ENCODE assay signal across 18 cellular contexts in the genomic region with DNA sequence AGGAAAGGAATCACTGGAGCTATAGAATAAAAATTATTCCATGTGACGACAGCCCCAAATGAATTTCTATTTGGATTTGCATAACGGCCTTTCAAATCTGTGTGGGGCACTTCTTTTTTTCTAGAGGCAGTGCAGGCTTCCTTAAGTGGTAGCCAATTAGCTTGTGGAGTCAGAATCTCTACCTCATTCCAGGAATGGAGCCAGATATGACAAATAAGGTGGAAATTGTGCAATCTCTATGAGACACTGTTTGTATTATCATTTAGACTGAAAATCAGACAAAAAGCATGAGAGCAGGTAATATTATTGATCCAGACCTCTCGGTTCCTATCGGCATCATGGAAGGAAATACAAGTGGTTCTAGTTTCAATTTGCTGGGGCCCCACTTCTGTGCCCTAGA.
DNase-seq lines count a peak whose midpoint lies in the region; ATAC-seq and TF ChIP-seq lines count a peak whose summit lies in the region.
"Had no signal": no experiment of that assay in that cellular context is flagged by ENCODE, and none has a peak within 500 bp of the region (broad histone marks: within the 10 kb centered on the region; RNA-seq: fewer than 3 reads in every experiment).

No MANE protein-coding gene starts in this region.

- ATAC-seq in activated T-helper 17 cell treated with anti-CD3 and anti-CD28 coated beads, Interleukin-2, amount 50 U/mL, for 72 hours (replicated peaks) = no peak
- ATAC-seq: activated naive CD8-positive, alpha-beta T cell treated with anti-CD3 and anti-CD28 coated beads, Interleukin-2, amount 50 U/mL, for 24 hours; left ventricle myocardium superior; right cardiac atrium had no signal

- CTCF ChIA-PET in AG04449 (lab: Yijun Ruan, JAX) = interaction anchor here (1.0 to 1.7 kb wide), 3 partner anchors 10 to 136 kb away, joined by 3 to 24 read pairs (median 4); no protein-coding TSS in a partner anchor
- CTCF ChIA-PET in activated CD4-positive, alpha-beta memory T cell treated with anti-CD3 and anti-CD28 coated beads for 36 hours (lab: Charles Lee) = interaction anchor here (1.1 kb wide), 1 partner anchor 10 kb away, joined by 5 read pairs; no protein-coding TSS in a partner anchor

- intact Hi-C loops in activated CD4-positive, alpha-beta memory T cell treated with anti-CD3 and anti-CD28 coated beads for 36 hours (cut with micrococcal nuclease) = no loop called here

- no peaks in the 10 kb centered on the region for H3K36me3 Mint-ChIP-seq in activated CD4-positive, alpha-beta memory T cell treated with anti-CD3 and anti-CD28 coated beads for 36 hours
- no peaks in the 10 kb centered on the region for H3K36me3 Mint-ChIP-seq in activated T-helper 17 cell treated with anti-CD3 and anti-CD28 coated beads, Interleukin-2, amount 50 U/mL, for 72 hours (ENCODE audit: low read depth)

- H3K9me3 Mint-ChIP-seq in activated CD4-positive, alpha-beta memory T cell treated with anti-CD3 and anti-CD28 coated beads for 36 hours = no peaks in the 10 kb centered on the region
- no peaks in the 10 kb centered on the region for H3K9me3 Mint-ChIP-seq in activated T-helper 17 cell treated with anti-CD3 and anti-CD28 coated beads, Interleukin-2, amount 50 U/mL, for 72 hours
- H3K9me3 Mint-ChIP-seq: activated naive CD8-positive, alpha-beta T cell treated with anti-CD3 and anti-CD28 coated beads, Interleukin-2, amount 50 U/mL, for 24 hours; nephron progenitor cell had no signal

- H3K4me3 ChIP-seq in AG04449 (ENCODE audit: low read depth, low read length) (no peak overlapping the region), foreskin fibroblast (ENCODE audit: low read depth in 1 of 2, low read length in 2 of 2) (no peak overlapping the region)
- H3K4me3 ChIP-seq: BLaER1 had no signal

- peaks cover 6% of the 10 kb centered on the region for H3K4me1 Mint-ChIP-seq in activated CD4-positive, alpha-beta memory T cell treated with anti-CD3 and anti-CD28 coated beads for 36 hours (ENCODE audit: low read depth)
- H3K4me1 Mint-ChIP-seq in activated T-helper 17 cell treated with anti-CD3 and anti-CD28 coated beads, Interleukin-2, amount 50 U/mL, for 72 hours = peaks cover 6% of the 10 kb centered on the region

- DNase-seq in AG04449 (ENCODE audit: low read depth, low spot score) (peak; percentile 31), HCEC 1CT (peak; percentile 49), amniotic epithelial cell (ENCODE audit: low read depth) (peak; percentile 65), foreskin fibroblast (peak; percentile 32 to 59), GM13976 (ENCODE audit: low spot score) (no peak), SIG-M5 treated with dmso at 0.1 percent for 504 hours (lab: John Stamatoyannopoulos, UW; ENCODE audit: unreplicated experiment) (no peak)
- DNase-seq in activated CD4-positive, alpha-beta memory T cell treated with anti-CD3 and anti-CD28 coated beads for 36 hours = no peak
- DNase-seq: activated CD8-positive, alpha-beta memory T cell treated with anti-CD3 and anti-CD28 coated beads, Interleukin-2, amount 50 U/mL, for 4 hours; activated naive CD8-positive, alpha-beta T cell treated with anti-CD3 and anti-CD28 coated beads, Interleukin-2, amount 50 U/mL, for 24 hours; dermis blood vessel endothelial cell; DMS79 treated with DMSO at 0.1 percent for 48 hours; left ventricle myocardium superior; NCI-H1417; NCI-H774; nephron progenitor cell; right cardiac atrium had no signal

- no peak overlapping the region for H3K4me3 Mint-ChIP-seq in activated CD4-positive, alpha-beta memory T cell treated with anti-CD3 and anti-CD28 coated beads for 36 hours
- H3K4me3 Mint-ChIP-seq in activated T-helper 17 cell treated with anti-CD3 and anti-CD28 coated beads, Interleukin-2, amount 50 U/mL, for 72 hours = no peak overlapping the region
- H3K4me3 Mint-ChIP-seq: activated naive CD8-positive, alpha-beta T cell treated with anti-CD3 and anti-CD28 coated beads, Interleukin-2, amount 50 U/mL, for 24 hours; nephron progenitor cell had no signal

- no peak for TF ChIP-seq CTCF in AG04449 (IDR thresholded peaks at IDR 0.05; ENCODE audit: insufficient read depth, low read length, missing control alignments)
- TF ChIP-seq CTCF in foreskin fibroblast (IDR thresholded peaks at IDR 0.05; ENCODE audit: low read depth, low read length) = no peak
- no peak for TF ChIP-seq CTCF in GM13976 (IDR thresholded peaks at IDR 0.05; ENCODE audit: borderline replicate concordance, control extremely low read depth, extremely low read depth, insufficient read depth, missing control alignments)

- in situ Hi-C loops in GM13976 (cut with MboI; ENCODE audit: low sequenced_read_pairs, unreplicated experiment) = no loop called here

- peaks cover 12% of the 10 kb centered on the region for H3K27me3 Mint-ChIP-seq in activated CD4-positive, alpha-beta memory T cell treated with anti-CD3 and anti-CD28 coated beads for 36 hours
- H3K27me3 Mint-ChIP-seq in activated T-helper 17 cell treated with anti-CD3 and anti-CD28 coated beads, Interleukin-2, amount 50 U/mL, for 72 hours = peaks cover 21% of the 10 kb centered on the region

- POLR2A ChIA-PET in AG04449 (lab: Yijun Ruan, JAX) = no interaction called here
- POLR2A ChIA-PET in activated CD4-positive, alpha-beta memory T cell treated with anti-CD3 and anti-CD28 coated beads for 36 hours (lab: Charles Lee) = interaction anchor here (0.6 kb wide), 1 partner anchor 279 kb away, joined by 3 read pairs; no protein-coding TSS in a partner anchor

- no peak overlapping the region for H3K27ac Mint-ChIP-seq in activated CD4-positive, alpha-beta memory T cell treated with anti-CD3 and anti-CD28 coated beads for 36 hours
- no peak overlapping the region for H3K27ac Mint-ChIP-seq in activated T-helper 17 cell treated with anti-CD3 and anti-CD28 coated beads, Interleukin-2, amount 50 U/mL, for 72 hours
- H3K27ac Mint-ChIP-seq: activated naive CD8-positive, alpha-beta T cell treated with anti-CD3 and anti-CD28 coated beads, Interleukin-2, amount 50 U/mL, for 24 hours; nephron progenitor cell had no signal

Comparison
In these comparisons a context has a peak if more than half of its experiments do, and no peak if none do; other contexts are left out.
1. DNase-seq: peak in AG04449 (single experiment), HCEC 1CT (single experiment), amniotic epithelial cell (single experiment) and foreskin fibroblast (2 of 2); none in activated CD4-positive, alpha-beta memory T cell treated with anti-CD3 and anti-CD28 coated beads for 36 hours (single experiment), GM13976 (single experiment) and SIG-M5 treated with dmso at 0.1 percent for 504 hours (single experiment).